In genomic region chr6:127464881-127465459, GRCh38 we compare ENCODE assay signal across 8 cellular contexts. TPM values are rescaled to one million over a fixed set of nuclear protein-coding genes. Genes with fewer than 3 reads are reported as not detected.
DNase-seq lines count a peak whose midpoint lies in the region; ATAC-seq and TF ChIP-seq lines count a peak whose summit lies in the region.

No MANE protein-coding gene starts in this region.

- H4K20me1 ChIP-seq in DND-41 (ENCODE audit: insufficient read depth, low read length), result no peaks in the 10 kb centered on the region

- TF ChIP-seq CTCF in DND-41 (IDR thresholded peaks at IDR 0.05; ENCODE audit: borderline replicate concordance, extremely low read depth, low read length, poor library complexity, severe bottlenecking), result peak; percentile 80
- peak; percentile 84 for TF ChIP-seq CTCF in RWPE1 (conservative IDR thresholded peaks at IDR 0.05; ENCODE audit: low read depth)
- peak; percentile 47 to 69 (median 63) for TF ChIP-seq CTCF in upper lobe of left lung (IDR thresholded peaks at IDR 0.05)

- H3K36me3 ChIP-seq in DND-41 (ENCODE audit: insufficient read depth, low read length) (no peaks in the 10 kb centered on the region), upper lobe of left lung (no peaks in the 10 kb centered on the region)

- DNase-seq in DND-41 (peak; percentile 54), HT-29 (ENCODE audit: low spot score) (peak; percentile 54), RWPE1 (ENCODE audit: low spot score) (peak; percentile 50), glomerular visceral epithelial cell (ENCODE audit: extremely low spot score) (peak; percentile 72), posterior vena cava (ENCODE audit: low spot score) (peak; percentile 87), upper lobe of left lung (peak in 1 of 2 donors; percentile 73)
- DNase-seq in activated T-helper 9 cell treated with anti-CD3 and anti-CD28 coated beads, Interleukin-2, amount 50 U/mL, for 16 hours (ENCODE audit: low read depth), result peak; percentile 40

- CTCF ChIA-PET in RWPE1 (lab: Yijun Ruan, JAX), result no interaction called here

- 44 to 46% methylated on average over 3 of the region's 3 CpGs for WGBS in upper lobe of left lung, 2 donors

- H2AFZ ChIP-seq in DND-41 (ENCODE audit: low read depth, low read length), result no peak overlapping the region

- H3K4me3 ChIP-seq in DND-41 (ENCODE audit: low read depth in 1 of 2, low read length in 2 of 2), result no peak overlapping the region
- no peak overlapping the region for H3K4me3 ChIP-seq in upper lobe of left lung

- H3K27ac ChIP-seq in DND-41 (ENCODE audit: low read length) (no peak overlapping the region), RWPE1 (no peak overlapping the region), upper lobe of left lung (peak overlapping the region in 2 of 4 donors; percentile 63 to 65)

- intact Hi-C loops in posterior vena cava (cut with DNase I), result loop anchor here in 1 of 2 donors (10.0 kb wide), 1 partner anchor 70 kb away; no protein-coding TSS in a partner anchor

- TF ChIP-seq POLR2A in upper lobe of left lung (IDR thresholded peaks at IDR 0.05), result no peak

- ATAC-seq in DND-41 (ENCODE audit: insufficient read depth, low read depth) (peak; percentile 81), GM21390 (IDR thresholded peaks at IDR 0.05; ENCODE audit: unreplicated experiment) (peak; percentile 86), upper lobe of left lung (ENCODE audit: low FRiP score in 2 of 2) (peak; percentile 90 to 94)

- no peak overlapping the region for H3K4me2 ChIP-seq in DND-41 (ENCODE audit: insufficient read depth, low read length)

- H3K4me1 ChIP-seq in DND-41 (ENCODE audit: insufficient read depth, low read length), result no peaks in the 10 kb centered on the region
- peaks cover 3 to 21% (median 8%) of the 10 kb centered on the region in 4 donors for H3K4me1 ChIP-seq in upper lobe of left lung

- H3K9ac ChIP-seq in DND-41 (ENCODE audit: low read depth, low read length), result no peak overlapping the region

- H3K9me3 ChIP-seq in DND-41 (ENCODE audit: insufficient read depth, low read length, severe bottlenecking) (no peaks in the 10 kb centered on the region), upper lobe of left lung (no peaks in the 10 kb centered on the region)

- no peak for TF ChIP-seq EP300 in upper lobe of left lung (IDR thresholded peaks at IDR 0.05)

- POLR2A ChIA-PET in RWPE1 (lab: Yijun Ruan, JAX; ENCODE audit: low non-redundant PET), result no interaction called here

- no peaks in the 10 kb centered on the region for H3K79me2 ChIP-seq in DND-41 (ENCODE audit: insufficient read depth, low read length)

- H3K27me3 ChIP-seq in DND-41 (ENCODE audit: insufficient read depth, low read length, poor library complexity) (peaks cover 3% of the 10 kb centered on the region), upper lobe of left lung (no peaks in the 10 kb centered on the region)

RNA-seq across cellular contexts. Expression of gene KIAA0408, which starts 5.8 kb away (rescaled TPM):
- not detected in 2 replicates for total RNA-seq in HT-29 (2014; rRNA removed; shearing (Covaris generic))
- total RNA-seq in posterior vena cava (1 to 10 TPM; 2.4 to 3.0 TPM), upper lobe of left lung (10 to 100 TPM in 5 of 6 donors, 1 to 10 TPM in 1; 6.4 to 80.5 (median 32.2) TPM)
